21 cellular contexts compared by ENCODE assay signal in genomic region chr12:55698965-55699364, GRCh38.
"Had no signal": no experiment of that assay in that cellular context is flagged by ENCODE, and none has a peak within 500 bp of the region (broad histone marks: within the 10 kb centered on the region; RNA-seq: fewer than 3 reads in every experiment).

No MANE protein-coding gene starts in this region.

- H3K9me3 ChIP-seq: esophagus squamous epithelium, tibial nerve had no signal

- H3K27me3 ChIP-seq: esophagus squamous epithelium, tibial nerve had no signal

- ATAC-seq: activated CD8-positive, alpha-beta T cell treated with anti-CD3 and anti-CD28 coated beads for 36 hours; activated T-helper 17 cell treated with anti-CD3 and anti-CD28 coated beads, Interleukin-2, amount 50 U/mL, for 72 hours; left colon; stimulated activated memory B cell treated with anti-CD40 and anti-IgM and Interleukin-4, amounts not matched to agents 10 μg/mL and 1 μg/mL and 100 μg/mL, for 72 hours had no signal

- H3K27ac ChIP-seq: esophagus squamous epithelium had no signal

- DNase-seq: activated B cell treated with CpG ODN at 0.5 μM for 24 hours; activated CD4-positive, alpha-beta T cell treated with anti-CD3 and anti-CD28 coated beads for 4 hours; activated CD8-positive, alpha-beta T cell treated with anti-CD3 and anti-CD28 coated beads for 36 hours; activated naive CD4-positive, alpha-beta T cell treated with anti-CD3 and anti-CD28 coated beads for 36 hours; activated T-cell treated with anti-CD3 and anti-CD28 coated beads, Interleukin-2, amount 50 U/mL, for 1 hour; dermis blood vessel endothelial cell; effector memory CD4-positive, alpha-beta T cell; esophagus squamous epithelium; hippocampal formation; nephron progenitor cell; nucleus accumbens; stimulated activated CD4-positive, alpha-beta T cell treated with anti-CD3 and anti-CD28 coated beads, Interleukin-4, amount 100 ng/mL, for 4 hours; T-helper 1 cell; T-helper 9 cell had no signal

- H3K4me3 ChIP-seq: esophagus squamous epithelium, tibial nerve had no signal

- FAIRE-seq: bronchial epithelial cell, endothelial cell of umbilical vein, islet of Langerhans had no signal
